ENCODE assay signal across 8 cellular contexts in the genomic region with DNA sequence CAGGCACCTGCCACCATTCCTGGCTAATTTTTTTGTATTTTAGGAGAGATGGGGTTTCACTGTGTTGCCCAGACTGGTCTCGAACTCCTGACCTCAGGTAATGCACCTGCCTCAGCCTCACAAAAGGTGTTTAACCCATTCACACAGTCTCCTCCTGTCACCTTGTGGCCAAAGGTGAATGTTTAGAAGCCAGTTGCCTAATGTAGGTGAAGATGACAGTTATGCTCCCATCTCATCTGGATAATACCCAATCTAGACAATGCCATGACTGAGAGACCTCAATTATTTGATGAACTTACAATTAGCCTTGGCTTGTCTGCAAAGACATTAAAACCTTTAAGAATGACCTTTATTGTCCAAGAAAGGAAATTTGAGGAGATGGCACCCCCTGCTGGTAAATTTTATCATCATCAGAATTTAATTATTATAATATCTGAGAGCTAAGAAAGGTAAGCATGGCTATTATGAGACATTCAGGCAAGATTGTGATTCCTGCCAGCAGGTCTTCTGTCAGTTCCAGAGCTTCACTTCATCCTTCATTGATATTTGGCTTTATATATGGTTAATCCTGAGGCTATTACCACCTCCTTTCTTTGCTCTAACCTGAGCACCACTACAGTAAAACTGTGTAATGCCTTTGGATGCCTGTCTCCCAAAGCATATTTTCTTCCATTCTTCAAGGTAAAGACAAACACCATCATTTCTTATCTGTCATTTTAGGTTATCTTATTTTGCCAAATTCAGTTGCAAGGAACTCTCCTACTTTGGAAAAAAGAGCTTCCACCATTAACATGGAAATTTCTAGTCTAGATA.
DNase-seq lines count a peak whose midpoint lies in the region; ATAC-seq and TF ChIP-seq lines count a peak whose summit lies in the region.
"Had no signal": no experiment of that assay in that cellular context is flagged by ENCODE, and none has a peak within 500 bp of the region (broad histone marks: within the 10 kb centered on the region; RNA-seq: fewer than 3 reads in every experiment).

No MANE protein-coding gene starts in this region.

- peak; percentile 34 to 95 for TF ChIP-seq CTCF in Caco-2 (IDR thresholded peaks at IDR 0.05; ENCODE audit: insufficient read depth in 1 of 2, low read depth in 1 of 2, low read length in 1 of 2, severe bottlenecking in 1 of 2, unreplicated experiment in 1 of 2)
- TF ChIP-seq CTCF in cardiac fibroblast (IDR thresholded peaks at IDR 0.05; ENCODE audit: low read depth, low read length) = peak; percentile 55
- TF ChIP-seq CTCF in lower lobe of right lung (IDR thresholded peaks at IDR 0.05) = peak; percentile 65

- H3K4me1 ChIP-seq in Caco-2 (no peaks in the 10 kb centered on the region), lower lobe of right lung (no peaks in the 10 kb centered on the region)

- intact Hi-C loops in Caco-2 (cut with micrococcal nuclease; ENCODE audit: unreplicated experiment) (loop anchor here (1.0 to 2.0 kb wide), 5 partner anchors 138 to 314 kb away; partner anchors contain the start of gene SERPINE2), lower lobe of right lung (cut with DNase I) (loop anchor here (5.0 kb wide), 1 partner anchor 287 kb away; no protein-coding TSS in a partner anchor)

- H3K36me3 Mint-ChIP-seq in Caco-2 (ENCODE audit: insufficient read depth, unreplicated experiment) = no peaks in the 10 kb centered on the region
- H3K36me3 Mint-ChIP-seq in T-helper 2 cell treated with Interferon-gamma antibody and Interleukin-4, amounts not matched to agents 5 μg/mL and 100 μg/mL, for 36 hours (ENCODE audit: low read depth) = no peaks in the 10 kb centered on the region

- H3K4me3 Mint-ChIP-seq in Caco-2 (ENCODE audit: unreplicated experiment) = no peak overlapping the region
- H3K4me3 Mint-ChIP-seq in T-helper 2 cell treated with Interferon-gamma antibody and Interleukin-4, amounts not matched to agents 5 μg/mL and 100 μg/mL, for 36 hours = no peak overlapping the region

- H3K36me3 ChIP-seq in Caco-2 (ENCODE audit: control insufficient read depth, insufficient read depth, low read length) = no peaks in the 10 kb centered on the region
- no peaks in the 10 kb centered on the region for H3K36me3 ChIP-seq in lower lobe of right lung

- no peak overlapping the region for H3K27ac ChIP-seq in lower lobe of right lung
- H3K27ac ChIP-seq: skin epidermis had no signal

- peaks cover 8% of the 10 kb centered on the region for H3K27me3 Mint-ChIP-seq in Caco-2 (ENCODE audit: insufficient read depth, unreplicated experiment)
- peaks cover 20% of the 10 kb centered on the region for H3K27me3 Mint-ChIP-seq in T-helper 2 cell treated with Interferon-gamma antibody and Interleukin-4, amounts not matched to agents 5 μg/mL and 100 μg/mL, for 36 hours (ENCODE audit: low read depth)

- POLR2A ChIA-PET in Caco-2 (lab: Charles Lee) = no interaction called here

- no peaks in the 10 kb centered on the region for H3K27me3 ChIP-seq in Caco-2 (replicated peaks; ENCODE audit: control insufficient read depth, insufficient read depth, low read length)
- H3K27me3 ChIP-seq in lower lobe of right lung (ENCODE audit: low read depth) = no peaks in the 10 kb centered on the region

- no TSS peak for BruUV-seq in Caco-2 (replicated peaks; lab: Mats Ljungman, UMichigan)

- H3K4me3 ChIP-seq in Caco-2 (ENCODE audit: low read depth, low read length) = no peak overlapping the region
- no peak overlapping the region for H3K4me3 ChIP-seq in cardiac fibroblast (replicated peaks in 1 of 2; ENCODE audit: low read depth in 2 of 2, low read length in 2 of 2)
- no peak overlapping the region for H3K4me3 ChIP-seq in lower lobe of right lung
- H3K4me3 ChIP-seq: skin epidermis had no signal

- peak; percentile 54 for ATAC-seq in GM18511 (IDR thresholded peaks at IDR 0.05; ENCODE audit: unreplicated experiment)
- no peak for ATAC-seq in lower lobe of right lung
- no peak for ATAC-seq in GM18858 (IDR thresholded peaks at IDR 0.05; ENCODE audit: unreplicated experiment)

- H3K9me3 Mint-ChIP-seq in Caco-2 (ENCODE audit: unreplicated experiment) = no peaks in the 10 kb centered on the region
- no peaks in the 10 kb centered on the region for H3K9me3 Mint-ChIP-seq in T-helper 2 cell treated with Interferon-gamma antibody and Interleukin-4, amounts not matched to agents 5 μg/mL and 100 μg/mL, for 36 hours

- H3K27ac Mint-ChIP-seq in Caco-2 (ENCODE audit: unreplicated experiment) = no peak overlapping the region
- H3K27ac Mint-ChIP-seq in T-helper 2 cell treated with Interferon-gamma antibody and Interleukin-4, amounts not matched to agents 5 μg/mL and 100 μg/mL, for 36 hours = no peak overlapping the region

- DNase-seq in Caco-2 (peak in 1 of 2 experiments; percentile 70), NCI-H226 (peak; percentile 6), cardiac fibroblast (ENCODE audit: low read depth in 2 of 2) (peak; percentile 46 to 63), lower lobe of right lung (no peak)
- no peak for DNase-seq in T-helper 2 cell treated with Interferon-gamma antibody and Interleukin-4, amounts not matched to agents 5 μg/mL and 100 μg/mL, for 36 hours (ENCODE audit: low spot score)

- H3K4me1 Mint-ChIP-seq in Caco-2 (ENCODE audit: low read depth, unreplicated experiment) = no peaks in the 10 kb centered on the region
- no peaks in the 10 kb centered on the region for H3K4me1 Mint-ChIP-seq in T-helper 2 cell treated with Interferon-gamma antibody and Interleukin-4, amounts not matched to agents 5 μg/mL and 100 μg/mL, for 36 hours (ENCODE audit: low read depth)

- H3K9me3 ChIP-seq in Caco-2 = no peaks in the 10 kb centered on the region
- H3K9me3 ChIP-seq in lower lobe of right lung = no peaks in the 10 kb centered on the region

- CTCF ChIA-PET in Caco-2 (lab: Charles Lee) = interaction anchor here (0.6 to 4.5 kb wide), 10 partner anchors 11 to 314 kb away, joined by 3 to 102 read pairs (median 8); no protein-coding TSS in a partner anchor

Comparison
In these comparisons a context has a peak if more than half of its experiments do, and no peak if none do; other contexts are left out.
1. DNase-seq: peak in NCI-H226 (single experiment) and cardiac fibroblast (2 of 2); none in lower lobe of right lung (single experiment) and T-helper 2 cell treated with Interferon-gamma antibody and Interleukin-4, amounts not matched to agents 5 μg/mL and 100 μg/mL, for 36 hours (single experiment).
2. Peak in every context shown above with its lines, with median percentiles within 50 percentile points of each other: CTCF ChIP-seq.